Comparison of ENCODE assay signal across 18 cellular contexts in the genomic region with DNA sequence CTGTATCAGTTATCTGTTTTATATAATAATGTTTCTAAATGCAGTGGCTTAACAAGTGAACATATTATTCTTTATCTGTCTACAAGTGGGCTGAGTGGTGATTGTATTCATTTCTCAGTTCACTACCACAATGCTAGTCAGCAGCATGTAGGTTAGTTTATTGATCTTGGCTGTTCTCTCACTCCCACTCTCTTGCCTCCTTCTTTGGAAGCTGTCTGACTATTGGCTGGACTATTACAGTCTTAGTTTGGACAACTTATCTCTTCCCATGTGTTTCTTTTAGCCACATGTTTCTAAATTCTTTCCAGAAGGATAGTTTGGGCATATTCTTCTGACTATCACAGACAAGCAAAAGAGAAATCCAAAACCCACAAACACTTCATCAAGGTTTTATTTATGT.
DNase-seq lines count a peak whose midpoint lies in the region; ATAC-seq and TF ChIP-seq lines count a peak whose summit lies in the region.
"Had no signal": no experiment of that assay in that cellular context is flagged by ENCODE, and none has a peak within 500 bp of the region (broad histone marks: within the 10 kb centered on the region; RNA-seq: fewer than 3 reads in every experiment).

No MANE protein-coding gene starts in this region.

- no peak overlapping the region for H3K23ac ChIP-seq in IMR-90 (ENCODE audit: low read depth, low read length)

- H2BK5ac ChIP-seq in IMR-90 (ENCODE audit: low read depth, low read length, poor library complexity, severe bottlenecking) = no peak overlapping the region

- H3K9ac ChIP-seq in IMR-90 (ENCODE audit: low read depth, low read length) = no peak overlapping the region
- H3K9ac ChIP-seq in fibroblast of lung (ENCODE audit: insufficient read depth, low read length) = no peak overlapping the region
- H3K9ac ChIP-seq: BLaER1 treated with 17β-estradiol and CSF1 and Interleukin-3, amounts not matched to agents 10 nM and 100 nM; GM23248 had no signal

- no peak overlapping the region for H2BK120ac ChIP-seq in IMR-90 (ENCODE audit: low read depth, low read length)

- no peak overlapping the region for H3K4me2 ChIP-seq in IMR-90 (ENCODE audit: low read depth, low read length)
- no peak overlapping the region for H3K4me2 ChIP-seq in fibroblast of lung (ENCODE audit: extremely low read depth, insufficient read depth, low read length)
- H3K4me2 ChIP-seq: BLaER1 treated with 17β-estradiol and CSF1 and Interleukin-3, amounts not matched to agents 10 nM and 100 nM had no signal

- TF ChIP-seq RAD21 in IMR-90 (IDR thresholded peaks at IDR 0.05; ENCODE audit: low read length) = no peak

- no peak for TF ChIP-seq CTCF in IMR-90 (conservative IDR thresholded peaks at IDR 0.05; ENCODE audit: low read depth, low read length)
- no peak for TF ChIP-seq CTCF in fibroblast of lung (conservative IDR thresholded peaks at IDR 0.05 in 1 of 2, IDR thresholded peaks at IDR 0.05 in 1 of 2; ENCODE audit: low read depth in 1 of 2, low read length in 2 of 2)

- H3K4me1 ChIP-seq in IMR-90 (ENCODE audit: control insufficient read depth, insufficient read depth, low read length) = no peaks in the 10 kb centered on the region
- no peaks in the 10 kb centered on the region for H3K4me1 ChIP-seq in fibroblast of lung (ENCODE audit: control insufficient read depth, extremely low read depth, insufficient read depth, low read length)
- H3K4me1 ChIP-seq: BE2C; BLaER1 treated with 17β-estradiol and CSF1 and Interleukin-3, amounts not matched to agents 10 nM and 100 nM had no signal

- no peak overlapping the region for H2BK20ac ChIP-seq in IMR-90 (ENCODE audit: low read depth, low read length)

- H3K9me3 ChIP-seq in IMR-90 (ENCODE audit: control insufficient read depth, insufficient read depth, low read length) = no peaks in the 10 kb centered on the region
- H3K9me3 ChIP-seq in fibroblast of lung (ENCODE audit: control insufficient read depth, insufficient read depth, low read depth, low read length) = no peaks in the 10 kb centered on the region
- H3K9me3 ChIP-seq: BE2C had no signal

- TF ChIP-seq POLR2A in IMR-90 (IDR thresholded peaks at IDR 0.05; ENCODE audit: low read depth, low read length) = no peak

- H3K9me3 Mint-ChIP-seq in activated T-helper 17 cell treated with anti-CD3 and anti-CD28 coated beads, Interleukin-2, amount 50 U/mL, for 72 hours = no peaks in the 10 kb centered on the region

- H3K36me3 ChIP-seq in IMR-90 (ENCODE audit: control insufficient read depth, insufficient read depth, low read length) (no peaks in the 10 kb centered on the region), fibroblast of lung (ENCODE audit: control insufficient read depth, insufficient read depth, low read length) (no peaks in the 10 kb centered on the region)
- H3K36me3 ChIP-seq: BE2C; BLaER1 treated with 17β-estradiol and CSF1 and Interleukin-3, amounts not matched to agents 10 nM and 100 nM had no signal

- H3K79me2 ChIP-seq in fibroblast of lung (ENCODE audit: control insufficient read depth, insufficient read depth, low read length) = no peaks in the 10 kb centered on the region

- H3K27me3 Mint-ChIP-seq in activated T-helper 17 cell treated with anti-CD3 and anti-CD28 coated beads, Interleukin-2, amount 50 U/mL, for 72 hours = no peaks in the 10 kb centered on the region
- H3K27me3 Mint-ChIP-seq: CD4-positive, alpha-beta T cell; CD8-positive, alpha-beta memory T cell had no signal

- no peak overlapping the region for H4K8ac ChIP-seq in IMR-90 (ENCODE audit: low read depth in 2 of 2, low read length in 2 of 2)

- ATAC-seq in IMR-90 (ENCODE audit: low read depth) (peak; percentile 27; the same call in 1 of the 2 replicates), GM18858 (IDR thresholded peaks at IDR 0.05; ENCODE audit: unreplicated experiment) (no peak)
- ATAC-seq in activated T-helper 17 cell treated with anti-CD3 and anti-CD28 coated beads, Interleukin-2, amount 50 U/mL, for 72 hours (replicated peaks) = no peak

- H3K79me1 ChIP-seq in IMR-90 (ENCODE audit: low read depth in 1 of 2, low read length in 2 of 2) = no peaks in the 10 kb centered on the region

- H3K27ac Mint-ChIP-seq in activated T-helper 17 cell treated with anti-CD3 and anti-CD28 coated beads, Interleukin-2, amount 50 U/mL, for 72 hours = no peak overlapping the region
- H3K27ac Mint-ChIP-seq: CD14-positive monocyte; CD4-positive, alpha-beta T cell; CD8-positive, alpha-beta memory T cell had no signal

- H3K4me1 Mint-ChIP-seq in activated T-helper 17 cell treated with anti-CD3 and anti-CD28 coated beads, Interleukin-2, amount 50 U/mL, for 72 hours = no peaks in the 10 kb centered on the region
- H3K4me1 Mint-ChIP-seq: CD14-positive monocyte; CD8-positive, alpha-beta memory T cell had no signal

- H4K91ac ChIP-seq in IMR-90 (ENCODE audit: insufficient read depth, low read depth, low read length) = no peak overlapping the region

- intact Hi-C loops in IMR-90 (cut with micrococcal nuclease) = no loop called here

- BruUV-seq in IMR-90 (replicated peaks; lab: Mats Ljungman, UMichigan) = no TSS peak

- no peaks in the 10 kb centered on the region for H3K9me1 ChIP-seq in IMR-90 (ENCODE audit: insufficient read depth, low read length)

- no peak overlapping the region for H4K5ac ChIP-seq in IMR-90 (ENCODE audit: low read depth, low read length)

- H3K27ac ChIP-seq in IMR-90 (ENCODE audit: insufficient read depth, low read length) (no peak overlapping the region), fibroblast of lung (ENCODE audit: insufficient read depth, low read length) (no peak overlapping the region)
- H3K27ac ChIP-seq: BLaER1 treated with 17β-estradiol and CSF1 and Interleukin-3, amounts not matched to agents 10 nM and 100 nM; GM23248 had no signal

- no peak overlapping the region for H3K18ac ChIP-seq in IMR-90 (ENCODE audit: low read depth, low read length)

- H2AK5ac ChIP-seq in IMR-90 (ENCODE audit: low read depth, low read length) = no peak overlapping the region

- no peak overlapping the region for H2BK15ac ChIP-seq in IMR-90 (ENCODE audit: low read depth, low read length)

- POLR2A ChIA-PET in IMR-90 (lab: Charles Lee; ENCODE audit: unreplicated experiment) = no interaction called here

- dilution Hi-C loops in IMR-90 (cut with HindIII; ENCODE audit: low sequenced_read_pairs, unreplicated experiment) = no loop called here

- H3K27me3 ChIP-seq in IMR-90 (ENCODE audit: control insufficient read depth, insufficient read depth, low read length) (no peaks in the 10 kb centered on the region), fibroblast of lung (ENCODE audit: control insufficient read depth, insufficient read depth, low read length) (no peaks in the 10 kb centered on the region)
- H3K27me3 ChIP-seq: BE2C; BLaER1 treated with 17β-estradiol and CSF1 and Interleukin-3, amounts not matched to agents 10 nM and 100 nM had no signal

- no peak overlapping the region for H3K4me3 Mint-ChIP-seq in activated T-helper 17 cell treated with anti-CD3 and anti-CD28 coated beads, Interleukin-2, amount 50 U/mL, for 72 hours
- H3K4me3 Mint-ChIP-seq: CD14-positive monocyte; CD4-positive, alpha-beta T cell; CD8-positive, alpha-beta memory T cell had no signal

- H2AFZ ChIP-seq in IMR-90 (replicated peaks; ENCODE audit: low read length, poor library complexity) (no peak overlapping the region), fibroblast of lung (ENCODE audit: low read length) (no peak overlapping the region)
- H2AFZ ChIP-seq: GM23248 had no signal

- no peaks in the 10 kb centered on the region for H3K36me3 Mint-ChIP-seq in activated T-helper 17 cell treated with anti-CD3 and anti-CD28 coated beads, Interleukin-2, amount 50 U/mL, for 72 hours (ENCODE audit: low read depth)
- H3K36me3 Mint-ChIP-seq: CD14-positive monocyte; CD8-positive, alpha-beta memory T cell had no signal

- H4K20me1 ChIP-seq in IMR-90 (ENCODE audit: insufficient read depth, low read length) (no peaks in the 10 kb centered on the region), fibroblast of lung (ENCODE audit: control insufficient read depth, extremely low read depth, insufficient read depth, low read length) (no peaks in the 10 kb centered on the region)
- H4K20me1 ChIP-seq: BLaER1 treated with 17β-estradiol and CSF1 and Interleukin-3, amounts not matched to agents 10 nM and 100 nM had no signal

- H3K14ac ChIP-seq in IMR-90 (replicated peaks; ENCODE audit: low read depth, low read length) = no peak overlapping the region

- H3K4ac ChIP-seq in IMR-90 (ENCODE audit: low read depth, low read length) = no peak overlapping the region

- in situ Hi-C loops in IMR-90 (cut with MboI; ENCODE audit: low sequenced_read_pairs) = no loop called here

- CTCF ChIA-PET in IMR-90 (lab: Yijun Ruan, JAX) = no interaction called here

- H3K4me3 ChIP-seq in IMR-90 (ENCODE audit: insufficient read depth, low read depth, low read length) (no peak overlapping the region), fibroblast of lung (replicated peaks in 1 of 4; ENCODE audit: control extremely low read depth in 1 of 4, insufficient read depth in 1 of 4, low read depth in 3 of 4, low read length in 4 of 4) (no peak overlapping the region)
- H3K4me3 ChIP-seq: BLaER1 treated with 17β-estradiol and CSF1 and Interleukin-3, amounts not matched to agents 10 nM and 100 nM; GM23248 had no signal

- no peak overlapping the region for H2AK9ac ChIP-seq in IMR-90 (replicated peaks; ENCODE audit: low read depth, low read length, poor library complexity)

- H3K56ac ChIP-seq in IMR-90 (ENCODE audit: extremely low read depth, insufficient read depth, low read length) = no peak overlapping the region

- DNase-seq in IMR-90 = peak; percentile 64
- DNase-seq in astrocyte of the hippocampus (ENCODE audit: low read depth, low spot score) = peak; percentile 2
- DNase-seq in fibroblast of lung (ENCODE audit: low read depth in 2 of 2) = peak; percentile 56 to 61
- peak; percentile 41 for DNase-seq in non-pigmented ciliary epithelial cell (ENCODE audit: low read depth)
- no peak for DNase-seq in 8988T
- DNase-seq in GM19238 (ENCODE audit: insufficient read length, low spot score) = no peak
- DNase-seq: AML-193; BE2C; CD4-positive, alpha-beta T cell; CD8-positive, alpha-beta memory T cell; DND-41; GM23248; H7; HCEC 1CT had no signal

TF ChIP-seq in IMR-90, 13 proteins besides CTCF, POLR2A, EP300 and RAD21 (continues in another document):
- TF ChIP-seq BHLHE40 (IDR thresholded peaks at IDR 0.05; ENCODE audit: low read depth, low read length) (no peak), CHD1 (IDR thresholded peaks at IDR 0.05; ENCODE audit: low read depth, low read length) (no peak), RCOR1 (IDR thresholded peaks at IDR 0.05; ENCODE audit: insufficient replicate concordance, low read length) (no peak), MXI1 (IDR thresholded peaks at IDR 0.05; ENCODE audit: borderline replicate concordance, low read depth, low read length) (no peak), MAZ (IDR thresholded peaks at IDR 0.05; ENCODE audit: borderline replicate concordance, low read depth, low read length) (no peak), RFX5 (IDR thresholded peaks at IDR 0.05; ENCODE audit: low read depth, low read length) (no peak), MAFK (IDR thresholded peaks at IDR 0.05; ENCODE audit: low read depth, low read length) (no peak), CEBPB (IDR thresholded peaks at IDR 0.05; ENCODE audit: low read depth, low read length) (no peak), SMC3 (IDR thresholded peaks at IDR 0.05; ENCODE audit: low read depth, low read length) (no peak), FOS (IDR thresholded peaks at IDR 0.05; ENCODE audit: low read depth, low read length) (no peak)

Comparison
In these comparisons a context has a peak if more than half of its experiments do, and no peak if none do; other contexts are left out.
1. DNase-seq: peak in IMR-90 (single experiment), astrocyte of the hippocampus (single experiment), fibroblast of lung (2 of 2) and non-pigmented ciliary epithelial cell (single experiment); none in 8988T (single experiment) and GM19238 (single experiment).